Comparison of ENCODE assay signal across 1 cellular context in the genomic region with DNA sequence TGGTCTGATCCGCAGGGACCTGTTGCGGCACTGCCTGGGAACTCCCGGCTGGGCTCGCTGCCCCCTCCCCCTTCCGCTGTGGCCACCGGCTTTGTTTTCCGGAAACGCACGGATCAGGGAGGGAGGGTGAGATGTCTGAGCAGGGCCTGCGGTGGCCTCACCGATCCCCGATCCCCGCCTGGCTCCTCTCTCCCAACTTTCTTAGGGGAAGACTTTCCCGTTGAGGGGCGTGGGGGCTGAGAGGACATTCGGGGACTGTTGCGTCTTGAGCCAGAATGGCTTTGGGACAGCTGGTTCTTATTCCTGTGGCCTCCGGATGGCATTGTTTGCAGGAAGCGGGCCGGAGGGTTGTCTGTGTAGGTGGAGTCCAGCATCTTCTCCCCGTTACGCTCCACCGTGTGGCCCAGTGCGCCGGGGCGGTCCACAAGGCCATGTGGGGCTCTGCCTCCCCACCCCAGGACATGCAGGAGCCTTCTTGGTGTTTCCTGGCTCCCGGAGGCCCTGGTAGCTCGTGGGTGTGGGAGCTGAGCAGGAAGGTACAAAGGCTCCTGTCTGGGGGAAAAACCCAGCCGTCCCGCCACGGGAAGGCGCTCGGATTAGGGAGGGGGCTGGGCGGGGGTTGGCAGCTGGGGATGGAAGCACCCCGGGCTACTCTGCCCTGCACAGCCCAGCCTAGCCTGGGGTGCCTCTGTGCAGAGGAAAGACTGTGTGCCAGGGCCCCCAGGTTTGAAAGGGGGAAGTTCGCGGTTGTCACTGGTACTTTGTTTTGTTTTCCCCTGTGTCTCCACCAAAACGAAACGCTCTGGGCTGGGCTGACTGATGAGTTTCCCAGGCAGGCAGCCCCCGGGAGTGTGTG.
TF ChIP-seq lines count a peak whose summit lies in the region.

No MANE protein-coding gene starts in this region.

TF ChIP-seq in HepG2, 621 proteins besides CTCF, POLR2A, EP300 and RAD21 (continued from another document):
- TF ChIP-seq, protein P1, sequence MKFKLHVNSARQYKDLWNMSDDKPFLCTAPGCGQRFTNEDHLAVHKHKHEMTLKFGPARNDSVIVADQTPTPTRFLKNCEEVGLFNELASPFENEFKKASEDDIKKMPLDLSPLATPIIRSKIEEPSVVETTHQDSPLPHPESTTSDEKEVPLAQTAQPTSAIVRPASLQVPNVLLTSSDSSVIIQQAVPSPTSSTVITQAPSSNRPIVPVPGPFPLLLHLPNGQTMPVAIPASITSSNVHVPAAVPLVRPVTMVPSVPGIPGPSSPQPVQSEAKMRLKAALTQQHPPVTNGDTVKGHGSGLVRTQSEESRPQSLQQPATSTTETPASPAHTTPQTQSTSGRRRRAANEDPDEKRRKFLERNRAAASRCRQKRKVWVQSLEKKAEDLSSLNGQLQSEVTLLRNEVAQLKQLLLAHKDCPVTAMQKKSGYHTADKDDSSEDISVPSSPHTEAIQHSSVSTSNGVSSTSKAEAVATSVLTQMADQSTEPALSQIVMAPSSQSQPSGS (CRISPR knock-in tag; IDR thresholded peaks at IDR 0.05): peak; percentile 38; the same call in 1 of the 2 replicates
- TF ChIP-seq, protein P2, sequence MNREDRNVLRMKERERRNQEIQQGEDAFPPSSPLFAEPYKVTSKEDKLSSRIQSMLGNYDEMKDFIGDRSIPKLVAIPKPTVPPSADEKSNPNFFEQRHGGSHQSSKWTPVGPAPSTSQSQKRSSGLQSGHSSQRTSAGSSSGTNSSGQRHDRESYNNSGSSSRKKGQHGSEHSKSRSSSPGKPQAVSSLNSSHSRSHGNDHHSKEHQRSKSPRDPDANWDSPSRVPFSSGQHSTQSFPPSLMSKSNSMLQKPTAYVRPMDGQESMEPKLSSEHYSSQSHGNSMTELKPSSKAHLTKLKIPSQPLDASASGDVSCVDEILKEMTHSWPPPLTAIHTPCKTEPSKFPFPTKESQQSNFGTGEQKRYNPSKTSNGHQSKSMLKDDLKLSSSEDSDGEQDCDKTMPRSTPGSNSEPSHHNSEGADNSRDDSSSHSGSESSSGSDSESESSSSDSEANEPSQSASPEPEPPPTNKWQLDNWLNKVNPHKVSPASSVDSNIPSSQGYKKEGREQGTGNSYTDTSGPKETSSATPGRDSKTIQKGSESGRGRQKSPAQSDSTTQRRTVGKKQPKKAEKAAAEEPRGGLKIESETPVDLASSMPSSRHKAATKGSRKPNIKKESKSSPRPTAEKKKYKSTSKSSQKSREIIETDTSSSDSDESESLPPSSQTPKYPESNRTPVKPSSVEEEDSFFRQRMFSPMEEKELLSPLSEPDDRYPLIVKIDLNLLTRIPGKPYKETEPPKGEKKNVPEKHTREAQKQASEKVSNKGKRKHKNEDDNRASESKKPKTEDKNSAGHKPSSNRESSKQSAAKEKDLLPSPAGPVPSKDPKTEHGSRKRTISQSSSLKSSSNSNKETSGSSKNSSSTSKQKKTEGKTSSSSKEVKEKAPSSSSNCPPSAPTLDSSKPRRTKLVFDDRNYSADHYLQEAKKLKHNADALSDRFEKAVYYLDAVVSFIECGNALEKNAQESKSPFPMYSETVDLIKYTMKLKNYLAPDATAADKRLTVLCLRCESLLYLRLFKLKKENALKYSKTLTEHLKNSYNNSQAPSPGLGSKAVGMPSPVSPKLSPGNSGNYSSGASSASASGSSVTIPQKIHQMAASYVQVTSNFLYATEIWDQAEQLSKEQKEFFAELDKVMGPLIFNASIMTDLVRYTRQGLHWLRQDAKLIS (CRISPR knock-in tag; IDR thresholded peaks at IDR 0.05): no peak
- no peak for TF ChIP-seq SMAD1 (CRISPR knock-in tag; IDR thresholded peaks at IDR 0.05; ENCODE audit: borderline replicate concordance, low read depth)
- TF ChIP-seq CHD2 (IDR thresholded peaks at IDR 0.05; ENCODE audit: low read depth, low read length): no peak
- TF ChIP-seq ZNF407 (CRISPR knock-in tag; IDR thresholded peaks at IDR 0.05; ENCODE audit: not compliant biosample characterization): no peak
- no peak for TF ChIP-seq ZBTB42 (CRISPR knock-in tag; IDR thresholded peaks at IDR 0.05)
- no peak for TF ChIP-seq ZSCAN22 (CRISPR knock-in tag; IDR thresholded peaks at IDR 0.05)
- no peak for TF ChIP-seq ZBTB49 (CRISPR knock-in tag; IDR thresholded peaks at IDR 0.05; ENCODE audit: borderline replicate concordance)
